In genomic region chr1:93619507-93620168, GRCh38 we compare ENCODE assay signal across 1 cellular context.
TF ChIP-seq lines count a peak whose summit lies in the region.

No MANE protein-coding gene starts in this region.

TF ChIP-seq in WTC11, 78 proteins besides CTCF, POLR2A, EP300 and RAD21 (continued from another document):
- TF ChIP-seq STAT6 (CRISPR knock-in tag; conservative IDR thresholded peaks at IDR 0.05; ENCODE audit: low read depth): no peak
- TF ChIP-seq SMAD4 (CRISPR knock-in tag; IDR thresholded peaks at IDR 0.05): no peak
- TF ChIP-seq KAT7 (CRISPR knock-in tag; IDR thresholded peaks at IDR 0.05; ENCODE audit: borderline replicate concordance): no peak
- no peak for TF ChIP-seq TP53 (CRISPR knock-in tag; IDR thresholded peaks at IDR 0.05)
- no peak for TF ChIP-seq SMAD3 (CRISPR knock-in tag; IDR thresholded peaks at IDR 0.05; ENCODE audit: borderline replicate concordance)
- TF ChIP-seq RORB (CRISPR knock-in tag; IDR thresholded peaks at IDR 0.05): no peak
- no peak for TF ChIP-seq AR (CRISPR knock-in tag; IDR thresholded peaks at IDR 0.05)
- TF ChIP-seq ZNF416 (CRISPR knock-in tag; IDR thresholded peaks at IDR 0.05): no peak
- no peak for TF ChIP-seq ARID4B (CRISPR knock-in tag; IDR thresholded peaks at IDR 0.05; ENCODE audit: borderline replicate concordance)
- TF ChIP-seq NFE2L1 (CRISPR knock-in tag; IDR thresholded peaks at IDR 0.05): no peak
- no peak for TF ChIP-seq ATF1 (CRISPR knock-in tag; IDR thresholded peaks at IDR 0.05)
- no peak for TF ChIP-seq ZNF396 (CRISPR knock-in tag; IDR thresholded peaks at IDR 0.05; ENCODE audit: borderline replicate concordance)
